In genomic region chr4:102826890-102827673, GRCh38 we compare ENCODE assay signal across 1 cellular context.
TF ChIP-seq lines count a peak whose summit lies in the region.

UBE2D3 (minus strand) TSS chr4:102827551; CDS start chr4:102826508, 1,043 bp downstream.

TF ChIP-seq in HepG2, 621 proteins besides CTCF, POLR2A, EP300 and RAD21 (continued from another document and continues in another):
- 0 out of 2 replicates have a peak, but pooled peaks have one; percentile 36 for TF ChIP-seq ZBTB10 (CRISPR knock-in tag; IDR thresholded peaks at IDR 0.05; ENCODE audit: borderline replicate concordance)
- peak; percentile 69; the same call in 1 of the 2 replicates for TF ChIP-seq HOXA5 (CRISPR knock-in tag; IDR thresholded peaks at IDR 0.05)
- peak; percentile 93 for TF ChIP-seq ZFX (CRISPR knock-in tag; IDR thresholded peaks at IDR 0.05; ENCODE audit: low read depth)
- TF ChIP-seq TRAFD1 (CRISPR knock-in tag; IDR thresholded peaks at IDR 0.05; ENCODE audit: borderline replicate concordance), result 0 out of 2 replicates have a peak, but pooled peaks have one; percentile 2
- TF ChIP-seq NR1H2 (CRISPR knock-in tag; IDR thresholded peaks at IDR 0.05; ENCODE audit: borderline replicate concordance, low read depth), result 0 out of 2 replicates have a peak, but pooled peaks have one; percentile 58
- no peak for TF ChIP-seq CERS6 (CRISPR knock-in tag; IDR thresholded peaks at IDR 0.05)
- TF ChIP-seq ZNF362 (CRISPR knock-in tag; IDR thresholded peaks at IDR 0.05; ENCODE audit: borderline replicate concordance), result peak; percentile 46; the same call in 1 of the 2 replicates
- 0 out of 2 replicates have a peak, but pooled peaks have one; percentile 47 for TF ChIP-seq SMAD1 (CRISPR knock-in tag; IDR thresholded peaks at IDR 0.05; ENCODE audit: borderline replicate concordance, low read depth)
- 0 out of 2 replicates have a peak, but pooled peaks have one; percentile 23 for TF ChIP-seq ZNF839 (CRISPR knock-in tag; IDR thresholded peaks at IDR 0.05; ENCODE audit: borderline replicate concordance)
- 0 out of 2 replicates have a peak, but pooled peaks have one; percentile 30 for TF ChIP-seq PRDM15 (CRISPR knock-in tag; IDR thresholded peaks at IDR 0.05)
- TF ChIP-seq ZNF672 (CRISPR knock-in tag; IDR thresholded peaks at IDR 0.05), result peak; percentile 87; the same call in 1 of the 2 replicates
- peak; percentile 74 for TF ChIP-seq TFE3 (CRISPR knock-in tag; IDR thresholded peaks at IDR 0.05)
- no peak for TF ChIP-seq ZNF605 (CRISPR knock-in tag; IDR thresholded peaks at IDR 0.05)
- TF ChIP-seq ZNF841 (CRISPR knock-in tag; IDR thresholded peaks at IDR 0.05; ENCODE audit: borderline replicate concordance), result no peak; the same call in 1 of the 2 replicates
- TF ChIP-seq SP5 (CRISPR knock-in tag; IDR thresholded peaks at IDR 0.05; ENCODE audit: borderline replicate concordance, low read depth), result peak; percentile 45; the same call in 1 of the 2 replicates
- TF ChIP-seq ZNF142 (CRISPR knock-in tag; IDR thresholded peaks at IDR 0.05), result peak; percentile 34; the same call in 1 of the 2 replicates
- no peak; the same call in 1 of the 2 replicates for TF ChIP-seq ZGPAT (CRISPR knock-in tag; IDR thresholded peaks at IDR 0.05)
- TF ChIP-seq RFX5 (IDR thresholded peaks at IDR 0.05; ENCODE audit: low read depth, low read length), result 0 out of 2 replicates have a peak, but pooled peaks have one; percentile 50
- no peak for TF ChIP-seq ZNF280D (CRISPR knock-in tag; IDR thresholded peaks at IDR 0.05)
- peak; percentile 31; the same call in 1 of the 2 replicates for TF ChIP-seq ZSCAN9 (CRISPR knock-in tag; IDR thresholded peaks at IDR 0.05; ENCODE audit: borderline replicate concordance)
- TF ChIP-seq KDM1A (CRISPR knock-in tag; IDR thresholded peaks at IDR 0.05), result 0 out of 2 replicates have a peak, but pooled peaks have one; percentile 46
- 0 out of 2 replicates have a peak, but pooled peaks have one; percentile 19 for TF ChIP-seq TBX3 (IDR thresholded peaks at IDR 0.05; ENCODE audit: borderline replicate concordance)
- TF ChIP-seq IRF2 (CRISPR knock-in tag; IDR thresholded peaks at IDR 0.05), result peak; percentile 63
- 0 out of 2 replicates have a peak, but pooled peaks have one; percentile 5 for TF ChIP-seq ESRRA (CRISPR knock-in tag; IDR thresholded peaks at IDR 0.05; ENCODE audit: low read depth)
- TF ChIP-seq THAP11 (CRISPR knock-in tag; IDR thresholded peaks at IDR 0.05), result peak; percentile 75; the same call in 1 of the 2 replicates
- peak; percentile 81 for TF ChIP-seq POLR2G (IDR thresholded peaks at IDR 0.05; ENCODE audit: low read depth, low read length)
- TF ChIP-seq NR2F6 (IDR thresholded peaks at IDR 0.05), result no peak
- TF ChIP-seq NR2F6 (CRISPR knock-in tag; IDR thresholded peaks at IDR 0.05), result peak; percentile 56; the same call in 1 of the 2 replicates
- peak; percentile 64; the same call in 1 of the 2 replicates for TF ChIP-seq ERF (CRISPR knock-in tag; IDR thresholded peaks at IDR 0.05)
